8 cellular contexts compared by ENCODE assay signal in genomic region chr3:141875893-141876380, GRCh38. TPM values are rescaled to one million over a fixed set of nuclear protein-coding genes. Genes with fewer than 3 reads are reported as not detected.
A peak's percentile ranks its signal among the peaks of the same experiment; 100 is the strongest.
DNase-seq lines count a peak whose midpoint lies in the region; ATAC-seq and TF ChIP-seq lines count a peak whose summit lies in the region.

No MANE protein-coding gene starts in this region.

- no peaks in the 10 kb centered on the region for H3K9me3 Mint-ChIP-seq in activated CD4-positive, alpha-beta T cell treated with anti-CD3 and anti-CD28 coated beads for 36 hours (ENCODE audit: low read depth)
- no peaks in the 10 kb centered on the region for H3K9me3 Mint-ChIP-seq in effector memory CD8-positive, alpha-beta T cell
- H3K9me3 Mint-ChIP-seq in mesothelial cell of epicardium = no peaks in the 10 kb centered on the region

- POLR2A ChIA-PET in activated CD4-positive, alpha-beta T cell treated with anti-CD3 and anti-CD28 coated beads for 36 hours (lab: Charles Lee) = interaction anchor here (1.0 to 1.2 kb wide), 3 partner anchors 65 to 138 kb away, joined by 3 to 9 read pairs (median 3); partner anchors contain the start of gene RNF7

- DNase-seq in SHP77 (lab: John Stamatoyannopoulos, UW) = peak; percentile 18 to 38
- DNase-seq in SHP77 treated with DMSO at 0.1 percent for 48 hours (lab: John Stamatoyannopoulos, UW) = no peak
- DNase-seq in HFF-Myc (ENCODE audit: extremely low read depth, low read depth) = peak; percentile 15
- peak; percentile 87 for DNase-seq in NB4 (ENCODE audit: low read depth)
- DNase-seq in activated CD4-positive, alpha-beta T cell treated with anti-CD3 and anti-CD28 coated beads for 36 hours = peak; percentile 87
- peak in 1 of 3 experiments; percentile 61 for DNase-seq in effector memory CD8-positive, alpha-beta T cell
- peak; percentile 33 to 66 for DNase-seq in mesothelial cell of epicardium (ENCODE audit: low spot score in 2 of 2, unreplicated experiment in 2 of 2)

- H3K27me3 ChIP-seq in stomach smooth muscle (ENCODE audit: control insufficient read depth in 1 of 2, insufficient read depth in 2 of 2, low read length in 2 of 2) = no peaks in the 10 kb centered on the region

- peaks cover 3% of the 10 kb centered on the region for H3K4me1 ChIP-seq in stomach smooth muscle (ENCODE audit: control insufficient read depth, insufficient read depth, low read length)

- CTCF ChIA-PET in activated CD4-positive, alpha-beta T cell treated with anti-CD3 and anti-CD28 coated beads for 36 hours (lab: Charles Lee) = interaction anchor here (0.6 to 4.1 kb wide), 26 partner anchors 10 to 570 kb away, joined by 3 to 39 read pairs (median 5); partner anchors contain the start of gene RNF7

- peak overlapping the region; percentile 93 for H3K4me3 Mint-ChIP-seq in activated CD4-positive, alpha-beta T cell treated with anti-CD3 and anti-CD28 coated beads for 36 hours
- H3K4me3 Mint-ChIP-seq in effector memory CD8-positive, alpha-beta T cell = peak overlapping the region; percentile 89 to 95
- peak overlapping the region; percentile 87 for H3K4me3 Mint-ChIP-seq in mesothelial cell of epicardium

- no peaks in the 10 kb centered on the region for H3K27me3 Mint-ChIP-seq in activated CD4-positive, alpha-beta T cell treated with anti-CD3 and anti-CD28 coated beads for 36 hours
- no peaks in the 10 kb centered on the region for H3K27me3 Mint-ChIP-seq in effector memory CD8-positive, alpha-beta T cell
- no peaks in the 10 kb centered on the region for H3K27me3 Mint-ChIP-seq in mesothelial cell of epicardium (ENCODE audit: low read depth)

- H3K9me3 ChIP-seq in stomach smooth muscle (ENCODE audit: control insufficient read depth in 2 of 2, low read length in 2 of 2) = no peaks in the 10 kb centered on the region

- H3K27ac ChIP-seq in stomach smooth muscle (ENCODE audit: low read length) = peak overlapping the region; percentile 95

- H3K36me3 ChIP-seq in stomach smooth muscle (ENCODE audit: control insufficient read depth in 2 of 2, insufficient read depth in 2 of 2, low read length in 2 of 2) = no peaks in the 10 kb centered on the region

- intact Hi-C loops in activated CD4-positive, alpha-beta T cell treated with anti-CD3 and anti-CD28 coated beads for 36 hours (cut with DNase I, micrococcal nuclease) = loop anchor here (1.0 to 10.0 kb wide), 15 partner anchors 29 to 703 kb away; partner anchors contain the start of genes RASA2 (in 2 of the 2), RNF7 (in 2 of the 2), ATR (in 1 of the 2) and GK5 (in 1 of the 2)

- H3K9ac ChIP-seq in stomach smooth muscle (ENCODE audit: low read length in 2 of 2) = peak overlapping the region; percentile 93 to 97

- ATAC-seq in activated CD4-positive, alpha-beta T cell treated with anti-CD3 and anti-CD28 coated beads for 36 hours = peak; percentile 62
- ATAC-seq in effector memory CD8-positive, alpha-beta T cell (replicated peaks) = peak; percentile 63

- peaks cover 26% of the 10 kb centered on the region for H3K4me1 Mint-ChIP-seq in activated CD4-positive, alpha-beta T cell treated with anti-CD3 and anti-CD28 coated beads for 36 hours
- peaks cover 17 to 30% of the 10 kb centered on the region in 2 donors for H3K4me1 Mint-ChIP-seq in effector memory CD8-positive, alpha-beta T cell (ENCODE audit: low read depth in 2 of 2)
- H3K4me1 Mint-ChIP-seq in mesothelial cell of epicardium = peaks cover 36% of the 10 kb centered on the region

- no peak for TF ChIP-seq POLR2A in NB4 (IDR thresholded peaks at IDR 0.05; ENCODE audit: extremely low read depth, insufficient read length)

- peaks cover 26% of the 10 kb centered on the region for H3K36me3 Mint-ChIP-seq in activated CD4-positive, alpha-beta T cell treated with anti-CD3 and anti-CD28 coated beads for 36 hours (ENCODE audit: low read depth)
- H3K36me3 Mint-ChIP-seq in effector memory CD8-positive, alpha-beta T cell (ENCODE audit: insufficient read depth) = peaks cover 15% of the 10 kb centered on the region
- peaks cover 2% of the 10 kb centered on the region for H3K36me3 Mint-ChIP-seq in mesothelial cell of epicardium

- peak overlapping the region; percentile 91 for H3K27ac Mint-ChIP-seq in activated CD4-positive, alpha-beta T cell treated with anti-CD3 and anti-CD28 coated beads for 36 hours
- peak overlapping the region; percentile 89 to 97 for H3K27ac Mint-ChIP-seq in effector memory CD8-positive, alpha-beta T cell
- peak overlapping the region; percentile 97 for H3K27ac Mint-ChIP-seq in mesothelial cell of epicardium

- TF ChIP-seq CTCF in HFF-Myc (IDR thresholded peaks at IDR 0.05; ENCODE audit: low read depth, low read length, missing control alignments) = no peak
- no peak for TF ChIP-seq CTCF in NB4 (IDR thresholded peaks at IDR 0.05; ENCODE audit: low read depth, low read length)
- no peak for TF ChIP-seq CTCF in mesothelial cell of epicardium (IDR thresholded peaks at IDR 0.05; ENCODE audit: unreplicated experiment)

- H3K4me3 ChIP-seq in HFF-Myc (replicated peaks; ENCODE audit: low read depth, low read length) (peak overlapping the region; percentile 83), NB4 (ENCODE audit: low read depth, low read length) (peak overlapping the region; percentile 77), stomach smooth muscle (ENCODE audit: low read length in 2 of 2) (peak overlapping the region; percentile 67 to 82)

RNA-seq across cellular contexts. Expression of gene ATP1B3, which starts 0.5 kb away (rescaled TPM):
- total RNA-seq in activated CD4-positive, alpha-beta T cell treated with anti-CD3 and anti-CD28 coated beads for 36 hours = 100 to 1,000 TPM; 109 to 132 TPM
- 139 to 154 TPM (median 149 TPM) in 3 replicates for total RNA-seq in mesothelial cell of epicardium
